Comparison of ENCODE assay signal across 17 cellular contexts in the genomic region with DNA sequence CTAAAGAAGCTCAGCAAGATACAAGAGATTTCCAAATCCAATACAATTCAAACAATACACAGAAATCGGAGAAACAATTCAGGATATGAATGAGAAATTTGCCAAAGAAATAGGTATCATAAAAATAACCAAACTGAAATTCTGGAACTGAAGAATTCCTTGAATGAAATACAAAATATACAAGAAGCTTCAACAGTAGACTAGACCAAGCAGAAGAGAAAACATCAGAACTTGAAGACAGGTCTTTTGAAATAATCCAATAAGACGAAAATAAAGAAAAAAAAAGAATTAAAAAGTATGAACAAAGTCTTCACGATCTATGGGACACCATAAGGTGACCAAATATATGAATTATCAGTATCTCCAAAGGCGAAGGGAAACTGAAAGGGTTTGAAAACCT. TPM values are rescaled to one million over a fixed set of nuclear protein-coding genes. Genes with fewer than 3 reads are reported as not detected.
DNase-seq lines count a peak whose midpoint lies in the region; ATAC-seq, FAIRE-seq and TF ChIP-seq lines count a peak whose summit lies in the region.
"Had no signal": no experiment of that assay in that cellular context is flagged by ENCODE, and none has a peak within 500 bp of the region (broad histone marks: within the 10 kb centered on the region; RNA-seq: fewer than 3 reads in every experiment).

No MANE protein-coding gene starts in this region.

- no peak overlapping the region for H3K4me2 ChIP-seq in HepG2 (ENCODE audit: low read depth, low read length)
- H3K4me2 ChIP-seq: GM23338 had no signal

- intact Hi-C loops in HepG2 (cut with micrococcal nuclease; ENCODE audit: unreplicated experiment), result no loop called here
- intact Hi-C loops in right lobe of liver (cut with DNase I), result no loop called here
- intact Hi-C loops in CD4-positive, alpha-beta memory T cell (cut with micrococcal nuclease), result no loop called here
- intact Hi-C loops in naive thymus-derived CD4-positive, alpha-beta T cell (cut with micrococcal nuclease), result loop anchor here in 1 of 2 donors (10.0 kb wide), 1 partner anchor 266 kb away; no protein-coding TSS in a partner anchor

- H3K79me2 ChIP-seq in HepG2 (ENCODE audit: insufficient read depth, low read length), result no peaks in the 10 kb centered on the region

- CTCF ChIA-PET in HepG2 (lab: Yijun Ruan, JAX; ENCODE audit: low intra/inter-chr PET ratio, low total read pairs), result no interaction called here
- CTCF ChIA-PET in CD4-positive, alpha-beta memory T cell (lab: Charles Lee; ENCODE audit: partially characterized antibody), result no interaction called here
- CTCF ChIA-PET in naive thymus-derived CD4-positive, alpha-beta T cell (lab: Charles Lee), result interaction anchor here (0.7 to 1.5 kb wide), 2 partner anchors 71 to 92 kb away, joined by 3 to 4 read pairs; no protein-coding TSS in a partner anchor

- TF ChIP-seq CTCF in HepG2 (CRISPR knock-in tag; IDR thresholded peaks at IDR 0.05), result no peak
- no peak for TF ChIP-seq CTCF in right lobe of liver (IDR thresholded peaks at IDR 0.05)
- TF ChIP-seq CTCF in tibial nerve (IDR thresholded peaks at IDR 0.05), result no peak

- peak overlapping the region in 4 of 7 donors; percentile 54 to 96 (median 75) for H3K27ac Mint-ChIP-seq in CD4-positive, alpha-beta memory T cell
- H3K27ac Mint-ChIP-seq in naive thymus-derived CD4-positive, alpha-beta T cell, result peak overlapping the region in 6 of 9 donors; percentile 30 to 98 (median 96)
- H3K27ac Mint-ChIP-seq: GM23338, H9, HFFc6 had no signal

- H3K9ac ChIP-seq in HepG2 (ENCODE audit: insufficient read depth, low read depth, low read length), result no peak overlapping the region

- H3K36me3 Mint-ChIP-seq in CD4-positive, alpha-beta memory T cell, result peaks cover 11% of the 10 kb centered on the region in 2 donors
- H3K36me3 Mint-ChIP-seq in naive thymus-derived CD4-positive, alpha-beta T cell, result peaks cover 3 to 24% (median 5%) of the 10 kb centered on the region in 5 donors

- H3K4me3 ChIP-seq in HepG2 (replicated peaks in 1 of 3; ENCODE audit: insufficient read depth in 1 of 3, low read depth in 2 of 3, low read length in 3 of 3) (no peak overlapping the region), right lobe of liver (no peak overlapping the region), tibial nerve (no peak overlapping the region)
- no peak overlapping the region for H3K4me3 ChIP-seq in CD4-positive, alpha-beta memory T cell (ENCODE audit: low read length in 2 of 2)
- no peak overlapping the region for H3K4me3 ChIP-seq in naive thymus-derived CD4-positive, alpha-beta T cell (ENCODE audit: low read length)
- H3K4me3 ChIP-seq: GM23338 had no signal

- 34% methylated on average over 4 of the region's 4 CpGs for WGBS in HepG2 (ENCODE audit: low lambda C conversion rate)
- WGBS in right lobe of liver (ENCODE audit: insufficient coverage, low coverage, low lambda C conversion rate, missing lambda C conversion rate), result 78% methylated on average over 4 of the region's 4 CpGs
- 83 to 84% methylated on average over 4 of the region's 4 CpGs for WGBS in tibial nerve, 2 donors

- POLR2A ChIA-PET in HepG2 (lab: Yijun Ruan, JAX), result no interaction called here
- POLR2A ChIA-PET in CD4-positive, alpha-beta memory T cell (lab: Charles Lee; ENCODE audit: partially characterized antibody), result interaction anchor here (1.3 to 5.1 kb wide), 2 partner anchors 48 to 118 kb away, joined by 3 to 53 read pairs; a partner anchor contains a TSS
- POLR2A ChIA-PET in naive thymus-derived CD4-positive, alpha-beta T cell (lab: Charles Lee), result interaction anchor here (1.5 to 6.9 kb wide), 2 partner anchors 94 to 114 kb away, joined by 6 to 46 read pairs; a partner anchor contains a TSS

- no peaks in the 10 kb centered on the region for H3K9me3 ChIP-seq in HepG2 (ENCODE audit: low read length)
- no peaks in the 10 kb centered on the region for H3K9me3 ChIP-seq in right lobe of liver
- no peaks in the 10 kb centered on the region for H3K9me3 ChIP-seq in CD4-positive, alpha-beta memory T cell (ENCODE audit: control insufficient read depth in 1 of 2, low read length in 2 of 2)
- H3K9me3 ChIP-seq in naive thymus-derived CD4-positive, alpha-beta T cell (ENCODE audit: control insufficient read depth in 2 of 3, low read length in 3 of 3), result no peaks in the 10 kb centered on the region
- no peaks in the 10 kb centered on the region for H3K9me3 ChIP-seq in tibial nerve

- H3K4me3 Mint-ChIP-seq in CD4-positive, alpha-beta memory T cell, result peak overlapping the region in 1 of 8 donors; percentile 2
- H3K4me3 Mint-ChIP-seq in naive thymus-derived CD4-positive, alpha-beta T cell, result peak overlapping the region in 1 of 10 donors; percentile 17
- H3K4me3 Mint-ChIP-seq: GM23338, H9, HFFc6 had no signal

- H3K36me3 ChIP-seq in HepG2 (replicated peaks in 1 of 2; ENCODE audit: control insufficient read depth in 1 of 2, insufficient read depth in 2 of 2, low read length in 2 of 2) (no peaks in the 10 kb centered on the region), right lobe of liver (no peaks in the 10 kb centered on the region), tibial nerve (no peaks in the 10 kb centered on the region)
- H3K36me3 ChIP-seq in CD4-positive, alpha-beta memory T cell (ENCODE audit: insufficient read depth, low read length), result no peaks in the 10 kb centered on the region
- no peaks in the 10 kb centered on the region for H3K36me3 ChIP-seq in naive thymus-derived CD4-positive, alpha-beta T cell (ENCODE audit: control insufficient read depth in 2 of 3, insufficient read depth in 3 of 3, low read length in 3 of 3)

- no peak overlapping the region for H2AFZ ChIP-seq in HepG2 (ENCODE audit: low read length)
- H2AFZ ChIP-seq: GM23338 had no signal

- H3K27ac ChIP-seq in HepG2 (ENCODE audit: extremely low read length, insufficient read depth, low read length), result no peak overlapping the region
- H3K27ac ChIP-seq in right lobe of liver, result no peak overlapping the region
- no peak overlapping the region for H3K27ac ChIP-seq in CD4-positive, alpha-beta memory T cell (ENCODE audit: low read depth, low read length)
- no peak overlapping the region for H3K27ac ChIP-seq in naive thymus-derived CD4-positive, alpha-beta T cell (ENCODE audit: low read depth, low read length)
- no peak overlapping the region for H3K27ac ChIP-seq in tibial nerve

- TF ChIP-seq EP300 in HepG2 (IDR thresholded peaks at IDR 0.05; ENCODE audit: low read depth in 2 of 2, low read length in 2 of 2) (no peak), HepG2 (CRISPR knock-in tag; IDR thresholded peaks at IDR 0.05; ENCODE audit: borderline replicate concordance) (no peak), tibial nerve (IDR thresholded peaks at IDR 0.05) (no peak)

- H3K27me3 ChIP-seq in HepG2 (ENCODE audit: control insufficient read depth in 1 of 2, insufficient read depth in 2 of 2, low read length in 2 of 2), result no peaks in the 10 kb centered on the region
- no peaks in the 10 kb centered on the region for H3K27me3 ChIP-seq in right lobe of liver
- H3K27me3 ChIP-seq in CD4-positive, alpha-beta memory T cell (ENCODE audit: insufficient read depth, low read length), result no peaks in the 10 kb centered on the region
- H3K27me3 ChIP-seq in naive thymus-derived CD4-positive, alpha-beta T cell (ENCODE audit: control insufficient read depth in 2 of 2, insufficient read depth in 2 of 2, low read length in 2 of 2), result no peaks in the 10 kb centered on the region
- no peaks in the 10 kb centered on the region for H3K27me3 ChIP-seq in tibial nerve

- no peaks in the 10 kb centered on the region for H3K27me3 Mint-ChIP-seq in CD4-positive, alpha-beta memory T cell
- peaks cover 0 to 26% (median 0%) of the 10 kb centered on the region in 5 donors for H3K27me3 Mint-ChIP-seq in naive thymus-derived CD4-positive, alpha-beta T cell

- in situ Hi-C loops in HepG2 (cut with HindIII; ENCODE audit: extremely low pct_ligation_motif_present, low pct_unique_long_range_greater_than_20kb), result no loop called here

- TF ChIP-seq RAD21 in HepG2 (CRISPR knock-in tag; IDR thresholded peaks at IDR 0.05), result no peak

- no peak for FAIRE-seq in HepG2 (lab: Jason Lieb, UNC)
- FAIRE-seq: GM12891, GM18507 had no signal

- H4K20me1 ChIP-seq in HepG2 (ENCODE audit: insufficient read depth, low read length), result no peaks in the 10 kb centered on the region

- no TSS peak for BruUV-seq in HepG2 (replicated peaks; lab: Mats Ljungman, UMichigan)

- no peak for DNase-seq in HepG2 (ENCODE audit: low spot score)
- no peak for DNase-seq in right lobe of liver
- DNase-seq in CD4-positive, alpha-beta memory T cell, result no peak
- no peak for DNase-seq in naive thymus-derived CD4-positive, alpha-beta T cell
- DNase-seq in NCI-H1417 (lab: John Stamatoyannopoulos, UW), result no peak
- DNase-seq in tibial nerve (ENCODE audit: low spot score in 2 of 2), result no peak
- DNase-seq: C1 segment of cervical spinal cord, Calu3, COR-L47, DMS53, DMS79 treated with DMSO at 0.1 percent for 48 hours, GF-D8, H9, HFFc6 had no signal

- ATAC-seq in HepG2 (no peak), right lobe of liver (no peak)
- ATAC-seq in naive thymus-derived CD4-positive, alpha-beta T cell, result no peak
- ATAC-seq: GM23338 had no signal

- H3K4me1 ChIP-seq in HepG2 (ENCODE audit: insufficient read depth, low read length) (peaks cover 15% of the 10 kb centered on the region), right lobe of liver (peaks cover 0 to 39% (median 9%) of the 10 kb centered on the region in 4 donors), tibial nerve (peaks cover 0 to 52% (median 31%) of the 10 kb centered on the region in 4 donors)
- peaks cover 25% of the 10 kb centered on the region for H3K4me1 ChIP-seq in CD4-positive, alpha-beta memory T cell (ENCODE audit: insufficient read depth, low read length)
- H3K4me1 ChIP-seq in naive thymus-derived CD4-positive, alpha-beta T cell (ENCODE audit: control insufficient read depth in 2 of 2, insufficient read depth in 2 of 2, low read length in 2 of 2), result peaks cover 15 to 25% of the 10 kb centered on the region in 2 donors

- TF ChIP-seq POLR2A in HepG2 (IDR thresholded peaks at IDR 0.05; ENCODE audit: insufficient read depth in 1 of 2, low read depth in 2 of 2, low read length in 2 of 2), result no peak
- TF ChIP-seq POLR2A in right lobe of liver (IDR thresholded peaks at IDR 0.05), result no peak
- no peak for TF ChIP-seq POLR2A in tibial nerve (IDR thresholded peaks at IDR 0.05)

- H3K4me1 Mint-ChIP-seq in CD4-positive, alpha-beta memory T cell, result peaks cover 19 to 33% (median 21%) of the 10 kb centered on the region in 4 donors
- H3K4me1 Mint-ChIP-seq in naive thymus-derived CD4-positive, alpha-beta T cell, result peaks cover 28 to 61% (median 44%) of the 10 kb centered on the region in 7 donors

- H3K9me3 Mint-ChIP-seq in CD4-positive, alpha-beta memory T cell, result peaks cover 0 to 15% (median 9%) of the 10 kb centered on the region in 8 donors
- H3K9me3 Mint-ChIP-seq in naive thymus-derived CD4-positive, alpha-beta T cell, result peaks cover 0 to 17% (median 6%) of the 10 kb centered on the region in 11 donors
- H3K9me3 Mint-ChIP-seq: GM23338 had no signal

RNA-seq across cellular contexts. Expression of a gene that starts 2.8 kb away (rescaled TPM):
- 0.15 and 0.27 TPM in 2 replicates for total RNA-seq in HepG2 (2016; rRNA removed; fragmentation: Illumina TruSeq; extraction: Trizol)
- total RNA-seq in HepG2 (2016; cell fraction: cytosol; rRNA removed; fragmentation: Illumina TruSeq; extraction: Trizol; ENCODE audit: low read depth), result 0.10 TPM in 1 of 2 replicates, not detected in the other
- 0.22 and 0.31 TPM in 2 replicates for total RNA-seq in HepG2 (2016; cell fraction: insoluble cytoplasmic fraction; rRNA removed; fragmentation: Illumina TruSeq; extraction: Trizol)
- total RNA-seq in HepG2 (2016; cell fraction: membrane; rRNA removed; fragmentation: Illumina TruSeq; extraction: Trizol), result 0.07 and 0.12 TPM in 2 replicates
- not detected in 2 replicates for total RNA-seq in HepG2 (2016; cell fraction: nucleus; rRNA removed; fragmentation: Illumina TruSeq; extraction: Trizol)
- 0.04 and 0.07 TPM in 2 replicates for polyA plus RNA-seq in HepG2 (2011; rRNA removed)
- 0.04 TPM in 2 replicates for polyA plus RNA-seq in HepG2 (2011; cell fraction: cytosol; rRNA removed)
- polyA plus RNA-seq in HepG2 (2011; cell fraction: nucleus; rRNA removed), result 0.03 TPM in 1 of 2 replicates, not detected in the other
- polyA plus RNA-seq in HepG2 (2012), result 0.08 and 0.11 TPM in 2 replicates
- 0.06 TPM in 1 of 2 replicates, not detected in the other for polyA plus RNA-seq in HepG2 (2016; cell fraction: cytosol; fragmentation: Illumina TruSeq; extraction: Trizol; ENCODE audit: low read depth)
- 0.12 and 0.26 TPM in 2 replicates for polyA plus RNA-seq in HepG2 (2016; cell fraction: insoluble cytoplasmic fraction; fragmentation: Illumina TruSeq; extraction: Trizol; ENCODE audit: low read depth)
- 0.07 TPM in 1 of 2 replicates, not detected in the other for polyA plus RNA-seq in HepG2 (2016; cell fraction: membrane; fragmentation: Illumina TruSeq; extraction: Trizol; ENCODE audit: low read depth)
- 0.40 TPM in 1 of 2 replicates, not detected in the other for polyA plus RNA-seq in HepG2 (2016; cell fraction: nucleus; fragmentation: Illumina TruSeq; extraction: Trizol; ENCODE audit: insufficient read depth, low read depth)
- polyA minus RNA-seq in HepG2 (2011; rRNA and poly(A)+ RNA removed; ENCODE audit: low replicate concordance), result 1.7 TPM in 1 of 2 replicates, not detected in the other
- polyA minus RNA-seq in HepG2 (2011; cell fraction: cytosol; rRNA and poly(A)+ RNA removed), result not detected in 2 replicates
- 0.12 TPM in 1 of 2 replicates, not detected in the other for polyA minus RNA-seq in HepG2 (2011; cell fraction: nucleus; rRNA and poly(A)+ RNA removed)
- total RNA-seq in right lobe of liver, result 10 to 100 TPM in 3 of 6 experiments, 1 to 10 TPM in 3; 4.7 to 12.4 (median 9.8) TPM
- total RNA-seq in CD4-positive, alpha-beta memory T cell, result 10 to 100 TPM; 10.4 to 10.7 TPM
- polyA plus RNA-seq in CD4-positive, alpha-beta memory T cell, result 1 to 10 TPM; 3.5 to 9.2 TPM
- total RNA-seq in naive thymus-derived CD4-positive, alpha-beta T cell, result 10 to 100 TPM in 1 of 5 experiments, 1 to 10 TPM in 4; 6.0 to 16.4 (median 8.4) TPM
- 1 to 10 TPM; 4.4 to 9.9 TPM for polyA plus RNA-seq in naive thymus-derived CD4-positive, alpha-beta T cell
- total RNA-seq in tibial nerve, result 10 to 100 TPM in 1 of 4 donors, 1 to 10 TPM in 3; 3.3 to 11.4 (median 6.0) TPM
- total RNA-seq: GM23338, H9 had no signal

RNA-seq across cellular contexts. Expression of a gene that starts 28.8 kb away (rescaled TPM):
- 3.1 and 4.3 TPM in 2 replicates for total RNA-seq in HepG2 (2016; rRNA removed; fragmentation: Illumina TruSeq; extraction: Trizol)
- 0.71 TPM in 2 replicates for total RNA-seq in HepG2 (2016; cell fraction: cytosol; rRNA removed; fragmentation: Illumina TruSeq; extraction: Trizol; ENCODE audit: low read depth)
- total RNA-seq in HepG2 (2016; cell fraction: insoluble cytoplasmic fraction; rRNA removed; fragmentation: Illumina TruSeq; extraction: Trizol), result 3.0 and 4.6 TPM in 2 replicates
- total RNA-seq in HepG2 (2016; cell fraction: membrane; rRNA removed; fragmentation: Illumina TruSeq; extraction: Trizol), result 1.6 and 1.7 TPM in 2 replicates
- 1.6 TPM in 2 replicates for total RNA-seq in HepG2 (2016; cell fraction: nucleus; rRNA removed; fragmentation: Illumina TruSeq; extraction: Trizol)
- 0.48 and 0.56 TPM in 2 replicates for polyA plus RNA-seq in HepG2 (2011; rRNA removed)
- 0.40 and 0.67 TPM in 2 replicates for polyA plus RNA-seq in HepG2 (2011; cell fraction: cytosol; rRNA removed)
- polyA plus RNA-seq in HepG2 (2011; cell fraction: nucleus; rRNA removed), result 0.07 and 0.08 TPM in 2 replicates
- polyA plus RNA-seq in HepG2 (2012), result 1.1 and 1.5 TPM in 2 replicates
- 0.34 and 0.44 TPM in 2 replicates for polyA plus RNA-seq in HepG2 (2016; cell fraction: cytosol; fragmentation: Illumina TruSeq; extraction: Trizol; ENCODE audit: low read depth)
- polyA plus RNA-seq in HepG2 (2016; cell fraction: insoluble cytoplasmic fraction; fragmentation: Illumina TruSeq; extraction: Trizol; ENCODE audit: low read depth), result 2.9 and 3.4 TPM in 2 replicates
- polyA plus RNA-seq in HepG2 (2016; cell fraction: membrane; fragmentation: Illumina TruSeq; extraction: Trizol; ENCODE audit: low read depth), result 0.82 and 0.90 TPM in 2 replicates
- polyA plus RNA-seq in HepG2 (2016; cell fraction: nucleus; fragmentation: Illumina TruSeq; extraction: Trizol; ENCODE audit: insufficient read depth, low read depth), result 1.1 and 1.6 TPM in 2 replicates
- 0.16 and 2.1 TPM in 2 replicates for polyA minus RNA-seq in HepG2 (2011; rRNA and poly(A)+ RNA removed; ENCODE audit: low replicate concordance)
- 0.88 and 0.99 TPM in 2 replicates for polyA minus RNA-seq in HepG2 (2011; cell fraction: cytosol; rRNA and poly(A)+ RNA removed)
- polyA minus RNA-seq in HepG2 (2011; cell fraction: nucleus; rRNA and poly(A)+ RNA removed), result 0.26 and 0.99 TPM in 2 replicates
- 10 to 100 TPM in 4 of 6 experiments, 1 to 10 TPM in 2; 7.5 to 17.9 (median 11.5) TPM for total RNA-seq in right lobe of liver
- total RNA-seq in CD4-positive, alpha-beta memory T cell, result 1 to 10 TPM; 3.1 to 3.3 TPM
- 10 to 100 TPM in 1 of 2 donors, 1 to 10 TPM in 1; 5.1 to 10.4 TPM for polyA plus RNA-seq in CD4-positive, alpha-beta memory T cell
- 10 to 100 TPM in 1 of 5 experiments, 1 to 10 TPM in 4; 1.8 to 22.3 (median 3.2) TPM for total RNA-seq in naive thymus-derived CD4-positive, alpha-beta T cell
- 10 to 100 TPM in 1 of 2 donors, 1 to 10 TPM in 1; 4.1 to 13.1 TPM for polyA plus RNA-seq in naive thymus-derived CD4-positive, alpha-beta T cell
- 10 to 100 TPM in 3 of 4 donors, 1 to 10 TPM in 1; 7.2 to 24.9 (median 17.6) TPM for total RNA-seq in tibial nerve

RNA-seq across cellular contexts. Expression of a gene that starts 47.5 kb away (rescaled TPM):
- total RNA-seq in HepG2 (2016; rRNA removed; fragmentation: Illumina TruSeq; extraction: Trizol), result 50.6 and 79.5 TPM in 2 replicates
- 4.6 and 4.8 TPM in 2 replicates for total RNA-seq in HepG2 (2016; cell fraction: cytosol; rRNA removed; fragmentation: Illumina TruSeq; extraction: Trizol; ENCODE audit: low read depth)
- total RNA-seq in HepG2 (2016; cell fraction: insoluble cytoplasmic fraction; rRNA removed; fragmentation: Illumina TruSeq; extraction: Trizol), result 45.8 and 77.8 TPM in 2 replicates
- 11.4 and 13.6 TPM in 2 replicates for total RNA-seq in HepG2 (2016; cell fraction: membrane; rRNA removed; fragmentation: Illumina TruSeq; extraction: Trizol)
- 73.4 and 80.5 TPM in 2 replicates for total RNA-seq in HepG2 (2016; cell fraction: nucleus; rRNA removed; fragmentation: Illumina TruSeq; extraction: Trizol)
- 54.4 and 57.1 TPM in 2 replicates for polyA plus RNA-seq in HepG2 (2011; rRNA removed)
- 23.8 and 47.9 TPM in 2 replicates for polyA plus RNA-seq in HepG2 (2011; cell fraction: cytosol; rRNA removed)
- polyA plus RNA-seq in HepG2 (2011; cell fraction: nucleus; rRNA removed), result 12.1 and 19.6 TPM in 2 replicates
- 72.3 and 79.2 TPM in 2 replicates for polyA plus RNA-seq in HepG2 (2012)
- polyA plus RNA-seq in HepG2 (2016; cell fraction: cytosol; fragmentation: Illumina TruSeq; extraction: Trizol; ENCODE audit: low read depth), result 4.5 and 4.7 TPM in 2 replicates
- 45.3 and 48.4 TPM in 2 replicates for polyA plus RNA-seq in HepG2 (2016; cell fraction: insoluble cytoplasmic fraction; fragmentation: Illumina TruSeq; extraction: Trizol; ENCODE audit: low read depth)
- polyA plus RNA-seq in HepG2 (2016; cell fraction: membrane; fragmentation: Illumina TruSeq; extraction: Trizol; ENCODE audit: low read depth), result 11.4 and 12.2 TPM in 2 replicates
- polyA plus RNA-seq in HepG2 (2016; cell fraction: nucleus; fragmentation: Illumina TruSeq; extraction: Trizol; ENCODE audit: insufficient read depth, low read depth), result 94.6 and 98.9 TPM in 2 replicates
- polyA minus RNA-seq in HepG2 (2011; rRNA and poly(A)+ RNA removed; ENCODE audit: low replicate concordance), result 22.5 and 44.0 TPM in 2 replicates
- polyA minus RNA-seq in HepG2 (2011; cell fraction: cytosol; rRNA and poly(A)+ RNA removed), result 36.2 and 57.3 TPM in 2 replicates
- polyA minus RNA-seq in HepG2 (2011; cell fraction: nucleus; rRNA and poly(A)+ RNA removed), result 17.6 and 32.0 TPM in 2 replicates
- 100 to 1,000 TPM in 1 of 6 experiments, 10 to 100 TPM in 5; 52.4 to 179 (median 58.4) TPM for total RNA-seq in right lobe of liver
- 10 to 100 TPM; 55.5 to 60.2 TPM for total RNA-seq in CD4-positive, alpha-beta memory T cell
- polyA plus RNA-seq in CD4-positive, alpha-beta memory T cell, result 100 to 1,000 TPM in 1 of 2 donors, 10 to 100 TPM in 1; 91.3 to 147 TPM
- 10 to 100 TPM; 19.9 to 49.9 (median 48.3) TPM for total RNA-seq in naive thymus-derived CD4-positive, alpha-beta T cell
- 10 to 100 TPM; 95.8 to 97.8 TPM for polyA plus RNA-seq in naive thymus-derived CD4-positive, alpha-beta T cell
- 10 to 100 TPM; 36.6 to 57.9 (median 39.5) TPM for total RNA-seq in tibial nerve
